In the genomic region with DNA sequence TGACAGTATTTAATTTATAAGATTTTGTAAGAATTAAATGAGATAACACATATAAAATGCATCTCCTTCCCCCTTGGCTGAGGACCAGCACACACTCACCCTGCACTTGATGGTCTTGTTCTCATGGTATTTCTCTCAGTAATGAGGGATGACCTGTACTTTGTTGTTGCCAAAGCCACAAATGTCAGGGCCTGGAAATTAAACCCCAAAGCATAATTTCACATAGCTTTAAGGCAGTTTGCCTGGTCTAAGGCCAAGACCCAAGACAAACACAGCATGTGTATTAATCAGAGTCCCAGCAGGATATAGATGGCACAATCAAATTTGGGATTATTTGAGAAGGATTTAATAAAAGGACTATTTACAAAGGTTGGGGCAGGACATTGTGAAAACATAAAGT, we compare ENCODE assay signal across 12 cellular contexts. TPM values are rescaled to one million over a fixed set of nuclear protein-coding genes. Genes with fewer than 3 reads are reported as not detected.
DNase-seq lines count a peak whose midpoint lies in the region; ATAC-seq and TF ChIP-seq lines count a peak whose summit lies in the region.
"Had no signal": no experiment of that assay in that cellular context is flagged by ENCODE, and none has a peak within 500 bp of the region (broad histone marks: within the 10 kb centered on the region; RNA-seq: fewer than 3 reads in every experiment).

No MANE protein-coding gene starts in this region.

- H3K4me3 ChIP-seq in fibroblast of the aortic adventitia (ENCODE audit: low read depth, low read length) (no peak overlapping the region), smooth muscle cell (no peak overlapping the region)
- H3K4me3 ChIP-seq: BLaER1 had no signal

- no peak overlapping the region for H2AFZ ChIP-seq in smooth muscle cell (ENCODE audit: low read depth)

- TF ChIP-seq CTCF in fibroblast of the aortic adventitia (IDR thresholded peaks at IDR 0.05; ENCODE audit: insufficient read depth, low read length): no peak
- TF ChIP-seq CTCF in smooth muscle cell (IDR thresholded peaks at IDR 0.05; ENCODE audit: borderline replicate concordance, insufficient read depth, poor library complexity, severe bottlenecking): no peak

- H3K36me3 ChIP-seq in smooth muscle cell (ENCODE audit: low read depth): no peaks in the 10 kb centered on the region
- H3K36me3 ChIP-seq: BLaER1 had no signal

- H3K79me2 ChIP-seq in smooth muscle cell (ENCODE audit: low read depth): no peaks in the 10 kb centered on the region

- H3K9ac ChIP-seq in smooth muscle cell (ENCODE audit: low read depth): no peak overlapping the region
- H3K9ac ChIP-seq: BLaER1 had no signal

- H3K9me3 ChIP-seq in smooth muscle cell (replicated peaks; ENCODE audit: low read depth): no peaks in the 10 kb centered on the region
- H3K9me3 ChIP-seq: BLaER1 had no signal

- no peak overlapping the region for H3K27ac ChIP-seq in smooth muscle cell (ENCODE audit: low read depth)

- DNase-seq in A172 (ENCODE audit: low spot score) (peak; percentile 84), H4 (ENCODE audit: low spot score) (peak; percentile 33), T1000 (lab: John Stamatoyannopoulos, UW) (peak; percentile 74), fibroblast of the aortic adventitia (ENCODE audit: low read depth) (peak; percentile 94), D341Med (ENCODE audit: low spot score) (no peak), smooth muscle cell (lab: John Stamatoyannopoulos, UW; ENCODE audit: unreplicated experiment) (no peak)
- DNase-seq: left cardiac atrium, T-helper 2 cell had no signal

- H3K4me2 ChIP-seq in smooth muscle cell: no peak overlapping the region

- H3K4me1 ChIP-seq in smooth muscle cell (ENCODE audit: low read depth): no peaks in the 10 kb centered on the region

- H3K27me3 ChIP-seq in smooth muscle cell (ENCODE audit: low read depth): no peaks in the 10 kb centered on the region
- H3K27me3 ChIP-seq: BLaER1 had no signal

- H3F3A ChIP-seq in smooth muscle cell (ENCODE audit: low read depth): no peaks in the 10 kb centered on the region

- H4K20me1 ChIP-seq in smooth muscle cell (ENCODE audit: low read depth): no peaks in the 10 kb centered on the region
- H4K20me1 ChIP-seq: BLaER1 had no signal

- ATAC-seq in HG02870 (IDR thresholded peaks at IDR 0.05; ENCODE audit: unreplicated experiment) (no peak), HG03442 (IDR thresholded peaks at IDR 0.05; ENCODE audit: unreplicated experiment) (no peak)
- ATAC-seq: left cardiac atrium; stimulated activated memory B cell treated with anti-CD40 and anti-IgM and Interleukin-4, amounts not matched to agents 10 μg/mL and 1 μg/mL and 100 μg/mL, for 72 hours had no signal

RNA-seq across cellular contexts. Expression of gene EPS15, which starts 48.6 kb away (rescaled TPM):
- 28.2 and 35.1 TPM in 2 replicates for total RNA-seq in A172 (2014; rRNA removed; shearing (Covaris generic))
- 31.5 and 34.0 TPM in 2 replicates for total RNA-seq in H4 (2014; rRNA removed; shearing (Covaris generic))
- 71.1 and 108 TPM in 2 replicates for total RNA-seq in fibroblast of the aortic adventitia (ENCODE audit: low replicate concordance)
- 36.6 and 54.3 TPM in 2 replicates for total RNA-seq in smooth muscle cell
- 9.0 and 12.2 TPM in 2 replicates for polyA plus RNA-seq in smooth muscle cell

RNA-seq across cellular contexts. Expression of gene OSBPL9, which starts 49.2 kb away (rescaled TPM):
- 109 and 114 TPM in 2 replicates for total RNA-seq in A172 (2014; rRNA removed; shearing (Covaris generic))
- 112 and 259 TPM in 2 replicates for total RNA-seq in H4 (2014; rRNA removed; shearing (Covaris generic))
- total RNA-seq in fibroblast of the aortic adventitia (ENCODE audit: low replicate concordance) (24.2 and 52.7 TPM in 2 replicates), smooth muscle cell (112 and 117 TPM in 2 replicates)
- polyA plus RNA-seq in smooth muscle cell: 64.4 and 66.7 TPM in 2 replicates

Comparison
In these comparisons a context has a peak if more than half of its experiments do, and no peak if none do; other contexts are left out.
1. DNase-seq: peak in A172 (single experiment), H4 (single experiment), T1000 (single experiment) and fibroblast of the aortic adventitia (single experiment); none in D341Med (single experiment) and smooth muscle cell (single experiment).